In genomic region chr4:8549352-8549931, GRCh38 we compare ENCODE assay signal across 25 cellular contexts. TPM values are rescaled to one million over a fixed set of nuclear protein-coding genes. Genes with fewer than 3 reads are reported as not detected.
DNase-seq lines count a peak whose midpoint lies in the region; ATAC-seq, FAIRE-seq and TF ChIP-seq lines count a peak whose summit lies in the region.
"Had no signal": no experiment of that assay in that cellular context is flagged by ENCODE, and none has a peak within 500 bp of the region (broad histone marks: within the 10 kb centered on the region; RNA-seq: fewer than 3 reads in every experiment).

No MANE protein-coding gene starts in this region.

- no peak overlapping the region for H2AFZ ChIP-seq in SK-N-SH (ENCODE audit: low read depth)
- peak overlapping the region; percentile 88 for H2AFZ ChIP-seq in K562 (ENCODE audit: low read depth, low read length)
- H2AFZ ChIP-seq in mammary epithelial cell (ENCODE audit: low read depth, low read length) = no peak overlapping the region

- H3K9me1 ChIP-seq in K562 (ENCODE audit: control insufficient read depth, insufficient read depth, low read length) = no peaks in the 10 kb centered on the region

- H3K4me1 ChIP-seq in SK-N-SH (ENCODE audit: control insufficient read depth in 1 of 2, insufficient read depth in 2 of 2, low read depth in 1 of 2, low read length in 1 of 2) = no peaks in the 10 kb centered on the region
- peaks cover 38 to 39% of the 10 kb centered on the region in 2 experiments for H3K4me1 ChIP-seq in K562 (replicated peaks in 1 of 2; ENCODE audit: control insufficient read depth in 2 of 2, insufficient read depth in 2 of 2, low read length in 2 of 2)
- no peaks in the 10 kb centered on the region for H3K4me1 ChIP-seq in thoracic aorta (ENCODE audit: control insufficient read depth in 1 of 2, low read depth in 2 of 2)
- H3K4me1 ChIP-seq in small intestine (ENCODE audit: control insufficient read depth in 2 of 2, insufficient read depth in 1 of 2, low read depth in 1 of 2, low read length in 1 of 2) = no peaks in the 10 kb centered on the region
- peaks cover 10% of the 10 kb centered on the region for H3K4me1 ChIP-seq in mammary epithelial cell (ENCODE audit: insufficient read depth, low read length)

- no peak overlapping the region for H3K4me2 ChIP-seq in SK-N-SH
- peak overlapping the region; percentile 58 for H3K4me2 ChIP-seq in K562 (ENCODE audit: insufficient read depth, low read length)
- no peak overlapping the region for H3K4me2 ChIP-seq in mammary epithelial cell (ENCODE audit: insufficient read depth, low read depth, low read length)

- DNase-seq in SK-N-SH (peak; percentile 14), K562 (ENCODE audit: extremely low read depth in 1 of 4, low spot score in 3 of 4) (peak; percentile 53 to 64 (median 59)), mesenteric fat pad (ENCODE audit: low spot score) (peak; percentile 72), thoracic aorta (ENCODE audit: low spot score) (no peak), small intestine (no peak), NCI-H146 treated with DMSO at 0.1 percent for 48 hours (lab: John Stamatoyannopoulos, UW; ENCODE audit: unreplicated experiment) (no peak), mammary epithelial cell (no peak)
- DNase-seq: AML-193; C1 segment of cervical spinal cord; CD8-positive, alpha-beta T cell; DND-41; GOT3; MG63; NCI-H1417 treated with DMSO at 0.1 percent for 48 hours; NCI-H187 treated with DMSO at 0.1 percent for 48 hours; NCI-H2227 treated with DMSO at 0.1 percent for 48 hours; NCI-H510A; NCI-H748 treated with DMSO at 0.1 percent for 48 hours; SHP77 had no signal

- TF ChIP-seq EP300 in SK-N-SH (IDR thresholded peaks at IDR 0.05; ENCODE audit: borderline replicate concordance in 1 of 2, low read depth in 1 of 2, low read length in 1 of 2) = no peak
- no peak for TF ChIP-seq EP300 in K562 (IDR thresholded peaks at IDR 0.05; ENCODE audit: low read length)

- no peaks in the 10 kb centered on the region for H3F3A ChIP-seq in SK-N-SH (replicated peaks; ENCODE audit: insufficient read depth)

- H3K9me3 ChIP-seq in SK-N-SH (no peaks in the 10 kb centered on the region), K562 (replicated peaks; ENCODE audit: control insufficient read depth, insufficient read depth, low read depth, low read length) (no peaks in the 10 kb centered on the region), thoracic aorta (no peaks in the 10 kb centered on the region), small intestine (ENCODE audit: control insufficient read depth, low read depth) (no peaks in the 10 kb centered on the region), mammary epithelial cell (replicated peaks; ENCODE audit: insufficient read depth, low read length) (peaks cover 2% of the 10 kb centered on the region)
- H3K9me3 ChIP-seq: MG63 had no signal

- dilution Hi-C loops in mammary epithelial cell (cut with HindIII; ENCODE audit: low sequenced_read_pairs) = loop anchor here (5.0 kb wide), 2 partner anchors 47 to 97 kb away; no protein-coding TSS in a partner anchor

- in situ Hi-C loops in K562 (cut with MboI) = no loop called here
- in situ Hi-C loops in mammary epithelial cell (cut with MboI; ENCODE audit: low sequenced_read_pairs in 2 of 2) = loop anchor here in 1 of 2 donors (10.0 kb wide), 1 partner anchor 85 kb away; no protein-coding TSS in a partner anchor

- CTCF ChIA-PET in SK-N-SH (lab: Yijun Ruan, JAX) (interaction anchor here (1.0 kb wide), 1 partner anchor 81 kb away, joined by 3 read pairs; no protein-coding TSS in a partner anchor), K562 (lab: Yijun Ruan, JAX; ENCODE audit: low intra/inter-chr PET ratio) (interaction anchor here (0.8 kb wide), 1 partner anchor 81 kb away, joined by 3 read pairs; no protein-coding TSS in a partner anchor), mammary epithelial cell (lab: Charles Lee; ENCODE audit: low non-redundant PET) (no interaction called here)

- 83% methylated on average over 9 of the region's 11 CpGs for WGBS in SK-N-SH (ENCODE audit: low lambda C conversion rate)
- 13% methylated on average over 11 of the region's 11 CpGs for WGBS in K562 (ENCODE audit: insufficient coverage, low coverage, missing lambda C conversion rate)
- 78 to 88% (median 83%) methylated on average over 11 of the region's 11 CpGs for WGBS in small intestine, 3 donors
- 88% methylated on average over 8 of the region's 11 CpGs for WGBS in mammary epithelial cell (ENCODE audit: low coverage, missing lambda C conversion rate)

- H3K27ac ChIP-seq in SK-N-SH (ENCODE audit: low read depth in 2 of 2, low read length in 1 of 2) (no peak overlapping the region), K562 (ENCODE audit: extremely low read depth, low read depth, low read length) (peak overlapping the region; percentile 49; the same call in 2 of the 3 replicates), thoracic aorta (no peak overlapping the region), small intestine (ENCODE audit: low read depth in 1 of 2, low read length in 1 of 2) (no peak overlapping the region), mammary epithelial cell (ENCODE audit: insufficient read depth, low read depth, low read length) (no peak overlapping the region)
- H3K27ac ChIP-seq: 22Rv1, SK-N-MC had no signal

- TF ChIP-seq POLR2A in K562 (conservative IDR thresholded peaks at IDR 0.05) = no peak

- H3K36me3 ChIP-seq in SK-N-SH (replicated peaks in 1 of 2; ENCODE audit: control insufficient read depth in 1 of 2, insufficient read depth in 2 of 2, low read length in 1 of 2) (no peaks in the 10 kb centered on the region), K562 (ENCODE audit: control insufficient read depth, insufficient read depth, low read length) (no peaks in the 10 kb centered on the region), thoracic aorta (no peaks in the 10 kb centered on the region), small intestine (ENCODE audit: control insufficient read depth in 2 of 2, insufficient read depth in 2 of 2, low read length in 2 of 2) (no peaks in the 10 kb centered on the region), mammary epithelial cell (ENCODE audit: insufficient read depth, low read length) (no peaks in the 10 kb centered on the region)
- H3K36me3 ChIP-seq: MG63 had no signal

- H3K9ac ChIP-seq in SK-N-SH (no peak overlapping the region), K562 (ENCODE audit: insufficient read depth in 1 of 2, low read depth in 2 of 2, low read length in 2 of 2) (peak overlapping the region; percentile 37 to 88; a peak in 3 of 4 replicates), mammary epithelial cell (ENCODE audit: insufficient read depth, low read length) (no peak overlapping the region)

- no peaks in the 10 kb centered on the region for H3K79me2 ChIP-seq in SK-N-SH (ENCODE audit: insufficient read depth)
- no peaks in the 10 kb centered on the region for H3K79me2 ChIP-seq in K562 (ENCODE audit: control insufficient read depth, insufficient read depth, low read length)
- H3K79me2 ChIP-seq in mammary epithelial cell (ENCODE audit: insufficient read depth, low read length) = no peaks in the 10 kb centered on the region

- H3K9me2 ChIP-seq in SK-N-SH = no peaks in the 10 kb centered on the region

- no peaks in the 10 kb centered on the region for H3K27me3 ChIP-seq in SK-N-SH (ENCODE audit: insufficient read depth)
- H3K27me3 ChIP-seq in K562 (ENCODE audit: control insufficient read depth in 2 of 2, insufficient read depth in 2 of 2, low read length in 2 of 2) = no peaks in the 10 kb centered on the region; a peak in 1 of 5 replicates
- H3K27me3 ChIP-seq in thoracic aorta (replicated peaks; ENCODE audit: insufficient read depth) = no peaks in the 10 kb centered on the region
- no peaks in the 10 kb centered on the region for H3K27me3 ChIP-seq in small intestine (ENCODE audit: control insufficient read depth in 2 of 2, insufficient read depth in 2 of 2, low read length in 2 of 2)
- no peaks in the 10 kb centered on the region for H3K27me3 ChIP-seq in mammary epithelial cell (ENCODE audit: insufficient read depth, low read length)
- H3K27me3 ChIP-seq: MG63 had no signal

- BruUV-seq in K562 (replicated peaks; lab: Mats Ljungman, UMichigan) (no TSS peak), mammary epithelial cell (replicated peaks; lab: Mats Ljungman, UMichigan) (no TSS peak)

- TF ChIP-seq CTCF in SK-N-SH (IDR thresholded peaks at IDR 0.05) (no peak), K562 (IDR thresholded peaks at IDR 0.05 in 2 of 3, conservative IDR thresholded peaks at IDR 0.05 in 1 of 3; ENCODE audit: insufficient read depth in 2 of 3, low read depth in 1 of 3, low read length in 3 of 3) (no peak), thoracic aorta (IDR thresholded peaks at IDR 0.05) (no peak), mammary epithelial cell (conservative IDR thresholded peaks at IDR 0.05 in 1 of 2, IDR thresholded peaks at IDR 0.05 in 1 of 2; ENCODE audit: extremely low read depth in 1 of 2, insufficient read depth in 1 of 2, low read depth in 1 of 2, low read length in 2 of 2) (no peak)

- no peak overlapping the region for H3K4me3 ChIP-seq in SK-N-SH (ENCODE audit: low read depth in 2 of 2, low read length in 1 of 2)
- H3K4me3 ChIP-seq in K562 = no peak overlapping the region
- H3K4me3 ChIP-seq in thoracic aorta = no peak overlapping the region
- H3K4me3 ChIP-seq in small intestine (ENCODE audit: low read depth in 1 of 2, low read length in 2 of 2) = no peak overlapping the region
- no peak overlapping the region for H3K4me3 ChIP-seq in mammary epithelial cell (replicated peaks in 1 of 3; ENCODE audit: insufficient read depth in 1 of 3, low read depth in 2 of 3, low read length in 3 of 3)
- H3K4me3 ChIP-seq: GM12878, MG63, SK-N-MC had no signal

- no peak for ATAC-seq in SK-N-SH treated with all-trans-retinoic acid at 6 μM for 48 hours
- ATAC-seq in K562 = peak; percentile 23
- peak; percentile 46 for ATAC-seq in thoracic aorta (ENCODE audit: insufficient number of reproducible peaks, low FRiP score, low read depth)
- ATAC-seq: CD8-positive, alpha-beta T cell; GM12878; Panc1 had no signal

- POLR2A ChIA-PET in SK-N-SH (lab: Yijun Ruan, JAX) (no interaction called here), K562 (lab: Yijun Ruan, JAX) (interaction anchor here (0.5 to 1.1 kb wide), 4 partner anchors 29 to 542 kb away, joined by 3 to 4 read pairs (median 3); no protein-coding TSS in a partner anchor)

- FAIRE-seq in K562 (lab: Jason Lieb, UNC) (peak; percentile 29), small intestine (lab: Jason Lieb, UNC) (no peak)
- FAIRE-seq: GM12878, GM19239 had no signal

- H4K20me1 ChIP-seq in SK-N-SH (ENCODE audit: insufficient read depth) (no peaks in the 10 kb centered on the region), K562 (replicated peaks; ENCODE audit: control insufficient read depth, insufficient read depth, low read length) (no peaks in the 10 kb centered on the region), mammary epithelial cell (ENCODE audit: insufficient read depth, low read length) (no peaks in the 10 kb centered on the region)

- intact Hi-C loops in K562 (cut with micrococcal nuclease) = no loop called here
- intact Hi-C loops in mammary epithelial cell (cut with micrococcal nuclease) = no loop called here

- TF ChIP-seq RAD21 in SK-N-SH (IDR thresholded peaks at IDR 0.05; ENCODE audit: low read length) (no peak), K562 (CRISPR knock-in tag; conservative IDR thresholded peaks at IDR 0.05 in 1 of 2, IDR thresholded peaks at IDR 0.05 in 1 of 2) (peak in 1 of 2 experiments; percentile 13; a peak in 2 of 4 replicates)

RNA-seq across cellular contexts. Expression of gene GPR78, which starts 30.8 kb away (rescaled TPM):
- polyA plus RNA-seq in SK-N-SH (2012; rRNA removed) (not detected in 2 replicates), K562 (2011; rRNA removed) (0.13 TPM in 1 of 2 replicates, not detected in the other), K562 (2014; fragmentation: Illumina TruSeq; extraction: Trizol) (0.06 TPM in 1 of 2 replicates, not detected in the other), K562 (2014; fragmentation: Nextera tagmentation; extraction: Ambion mirVana) (not detected), K562 (2014; rRNA removed) (0.04 and 0.08 TPM in 2 replicates), small intestine (not detected), mammary epithelial cell (not detected)
- polyA plus RNA-seq in SK-N-SH (2012; cell fraction: cytosol; rRNA removed) = not detected in 2 replicates
- not detected in 2 replicates for polyA plus RNA-seq in SK-N-SH (2012; cell fraction: nucleus; rRNA removed)
- 4.4 and 8.6 TPM in 2 replicates for total RNA-seq in K562 (2011; cell fraction: chromatin; rRNA removed; ENCODE audit: low replicate concordance)
- total RNA-seq in K562 (2011; cell fraction: nucleolus; rRNA removed) = 2.4 and 3.2 TPM in 2 replicates
- total RNA-seq in K562 (2011; cell fraction: nucleoplasm; rRNA removed) = 3.6 and 4.8 TPM in 2 replicates
- total RNA-seq in K562 (2014; rRNA removed) (0.04 TPM in 1 of 2 replicates, not detected in the other), K562 (2014; rRNA removed; fragmentation: Illumina TruSeq; extraction: Trizol) (not detected in 2 replicates), K562 (2015; rRNA removed; fragmentation: Illumina TruSeq; extraction: Trizol) (0.07 TPM in 1 of 2 replicates, not detected in the other), K562 (2021) (0.09 and 0.16 TPM in 2 replicates), mesenteric fat pad (not detected), thoracic aorta (not detected), mammary epithelial cell (not detected)
- 0.07 TPM in 1 of 2 replicates, not detected in the other for polyA plus RNA-seq in K562 (2011; cell fraction: cytosol; rRNA removed)
- polyA plus RNA-seq in K562 (2011; cell fraction: nucleus; rRNA removed) = 0.20 and 1.3 TPM in 2 replicates
- polyA plus RNA-seq in K562 (2012) = 0.08 and 0.39 TPM in 2 replicates
- 0.21 TPM in 1 of 2 replicates, not detected in the other for polyA minus RNA-seq in K562 (2011; rRNA and poly(A)+ RNA removed)
- not detected in 2 replicates for polyA minus RNA-seq in K562 (2011; cell fraction: cytosol; rRNA and poly(A)+ RNA removed)
- polyA minus RNA-seq in K562 (2011; cell fraction: nucleus; rRNA and poly(A)+ RNA removed) = 0.11 and 0.67 TPM in 2 replicates
- polyA minus RNA-seq in mammary epithelial cell = not detected
- total RNA-seq: CD8-positive, alpha-beta T cell; GM12878 had no signal

RNA-seq across cellular contexts. Expression of gene CPZ, which starts 43.1 kb away (rescaled TPM):
- polyA plus RNA-seq in SK-N-SH (2012; rRNA removed) (not detected in 2 replicates), K562 (2011; rRNA removed) (0.60 and 2.0 TPM in 2 replicates), K562 (2014; fragmentation: Illumina TruSeq; extraction: Trizol) (0.68 and 1.4 TPM in 2 replicates), K562 (2014; fragmentation: Nextera tagmentation; extraction: Ambion mirVana) (under 1 TPM in 1 of 2 experiments, not detected in 1; 0.06 TPM), K562 (2014; rRNA removed) (1.1 TPM in 2 replicates), small intestine (1 to 10 TPM in 1 of 3 donors, under 1 TPM in 1, not detected in 1; 0.27 to 3.8 TPM), mammary epithelial cell (not detected)
- polyA plus RNA-seq in SK-N-SH (2012; cell fraction: cytosol; rRNA removed) = not detected in 2 replicates
- polyA plus RNA-seq in SK-N-SH (2012; cell fraction: nucleus; rRNA removed) = not detected in 2 replicates
- total RNA-seq in K562 (2011; cell fraction: chromatin; rRNA removed; ENCODE audit: low replicate concordance) = 19.3 and 33.1 TPM in 2 replicates
- total RNA-seq in K562 (2011; cell fraction: nucleolus; rRNA removed) = 12.5 and 16.5 TPM in 2 replicates
- 15.9 and 26.4 TPM in 2 replicates for total RNA-seq in K562 (2011; cell fraction: nucleoplasm; rRNA removed)
- total RNA-seq in K562 (2014; rRNA removed) (0.41 and 1.1 TPM in 2 replicates), K562 (2014; rRNA removed; fragmentation: Illumina TruSeq; extraction: Trizol) (0.58 and 0.67 TPM in 2 replicates), K562 (2015; rRNA removed; fragmentation: Illumina TruSeq; extraction: Trizol) (2.1 and 2.2 TPM in 2 replicates), K562 (2021) (1.5 and 1.6 TPM in 2 replicates), mesenteric fat pad (9.7 TPM), thoracic aorta (1 to 10 TPM; 3.0 to 6.1 TPM), mammary epithelial cell (not detected)
- polyA plus RNA-seq in K562 (2011; cell fraction: cytosol; rRNA removed) = 0.38 and 4.3 TPM in 2 replicates
- 1.7 and 13.8 TPM in 2 replicates for polyA plus RNA-seq in K562 (2011; cell fraction: nucleus; rRNA removed)
- 4.3 and 41.5 TPM in 2 replicates for polyA plus RNA-seq in K562 (2012)
- polyA minus RNA-seq in K562 (2011; rRNA and poly(A)+ RNA removed) = 1.4 TPM in 1 of 2 replicates, not detected in the other
- polyA minus RNA-seq in K562 (2011; cell fraction: cytosol; rRNA and poly(A)+ RNA removed) = 0.86 TPM in 1 of 2 replicates, not detected in the other
- 1.4 and 2.6 TPM in 2 replicates for polyA minus RNA-seq in K562 (2011; cell fraction: nucleus; rRNA and poly(A)+ RNA removed)
- not detected for polyA minus RNA-seq in mammary epithelial cell
- total RNA-seq: CD8-positive, alpha-beta T cell; GM12878 had no signal
- polyA plus RNA-seq: GM12878 had no signal

Comparison
In these comparisons a context has a peak if more than half of its experiments do, and no peak if none do; other contexts are left out.
1. DNase-seq: peak in SK-N-SH (single experiment), K562 (4 of 4) and mesenteric fat pad (single experiment); none in thoracic aorta (single experiment), small intestine (single experiment), NCI-H146 treated with DMSO at 0.1 percent for 48 hours (single experiment) and mammary epithelial cell (single experiment).
2. H3K9ac ChIP-seq: peak in K562 (2 of 2); none in SK-N-SH (single experiment) and mammary epithelial cell (single experiment).
3. Of the 27 proteins assayed by ChIP-seq in both K562 and SK-N-SH: peak only in K562: ELF1, GABPA and REST; only in SK-N-SH: none; in both: none; in neither: 22; mixed calls (peak in some experiments, not most) for 2.